In genomic region chr10:3980139-3980538, GRCh38 we compare ENCODE assay signal across 23 cellular contexts.
DNase-seq lines count a peak whose midpoint lies in the region; ATAC-seq and TF ChIP-seq lines count a peak whose summit lies in the region.
"Had no signal": no experiment of that assay in that cellular context is flagged by ENCODE, and none has a peak within 500 bp of the region (broad histone marks: within the 10 kb centered on the region; RNA-seq: fewer than 3 reads in every experiment).

No MANE protein-coding gene starts in this region.

- no peak for TF ChIP-seq CTCF in CD8-positive, alpha-beta T cell (IDR thresholded peaks at IDR 0.05)
- TF ChIP-seq CTCF in colonic mucosa (IDR thresholded peaks at IDR 0.05) (no peak), nephron progenitor cell (IDR thresholded peaks at IDR 0.05) (no peak), dorsolateral prefrontal cortex (IDR thresholded peaks at IDR 0.05 in 54 of 56, conservative IDR thresholded peaks at IDR 0.05 in 2 of 56; ENCODE audit: low read depth in 1 of 56, partially characterized antibody in 56 of 56) (no peak)

- peaks cover 43% of the 10 kb centered on the region for H3K4me1 Mint-ChIP-seq in activated CD4-positive, alpha-beta memory T cell treated with anti-CD3 and anti-CD28 coated beads, Interleukin-2, amount 10 ng/mL, durations not matched to agents 7 days and 5 days
- peaks cover 39% of the 10 kb centered on the region for H3K4me1 Mint-ChIP-seq in activated CD4-positive, alpha-beta memory T cell treated with anti-CD3 and anti-CD28 coated beads for 36 hours (ENCODE audit: low read depth)
- peaks cover 43% of the 10 kb centered on the region for H3K4me1 Mint-ChIP-seq in CD8-positive, alpha-beta T cell (ENCODE audit: low read depth)
- peaks cover 10% of the 10 kb centered on the region for H3K4me1 Mint-ChIP-seq in nephron progenitor cell

- peaks cover 49% of the 10 kb centered on the region for H3K4me1 ChIP-seq in CD8-positive, alpha-beta T cell (ENCODE audit: insufficient read depth, low read length)
- H3K4me1 ChIP-seq in colonic mucosa, result no peaks in the 10 kb centered on the region
- H3K4me1 ChIP-seq: A549, gastrocnemius medialis, Peyer's patch, psoas muscle had no signal

- no peak overlapping the region for H3K4me3 ChIP-seq in CD8-positive, alpha-beta T cell (ENCODE audit: low read depth, low read length)
- H3K4me3 ChIP-seq in colonic mucosa (no peak overlapping the region), dorsolateral prefrontal cortex (no peak overlapping the region)
- H3K4me3 ChIP-seq: A549, gastrocnemius medialis, Peyer's patch, psoas muscle, thoracic aorta, vagina had no signal

- ATAC-seq in CD8-positive, alpha-beta T cell, result no peak
- ATAC-seq in Right ventricle myocardium superior (ENCODE audit: poor library complexity), result no peak
- ATAC-seq: A549, gastrocnemius medialis, psoas muscle had no signal

- H3K27me3 ChIP-seq in CD8-positive, alpha-beta T cell (ENCODE audit: insufficient read depth, low read length), result no peaks in the 10 kb centered on the region
- H3K27me3 ChIP-seq in colonic mucosa, result no peaks in the 10 kb centered on the region
- peaks cover 0 to 10% (median 0%) of the 10 kb centered on the region in 45 donors for H3K27me3 ChIP-seq in dorsolateral prefrontal cortex
- H3K27me3 ChIP-seq: gastrocnemius medialis, Peyer's patch, vagina had no signal

- no peak overlapping the region for H3K4me3 Mint-ChIP-seq in activated CD4-positive, alpha-beta memory T cell treated with anti-CD3 and anti-CD28 coated beads, Interleukin-2, amount 10 ng/mL, durations not matched to agents 7 days and 5 days
- H3K4me3 Mint-ChIP-seq in activated CD4-positive, alpha-beta memory T cell treated with anti-CD3 and anti-CD28 coated beads for 36 hours, result no peak overlapping the region
- H3K4me3 Mint-ChIP-seq in CD8-positive, alpha-beta T cell, result no peak overlapping the region
- H3K4me3 Mint-ChIP-seq in nephron progenitor cell, result no peak overlapping the region

- H3K27ac ChIP-seq in CD8-positive, alpha-beta T cell (ENCODE audit: low read depth, low read length), result no peak overlapping the region
- H3K27ac ChIP-seq in colonic mucosa, result peak overlapping the region; percentile 14
- H3K27ac ChIP-seq in dorsolateral prefrontal cortex, result no peak overlapping the region
- H3K27ac ChIP-seq: A549, gastrocnemius medialis, psoas muscle, thoracic aorta, vagina had no signal

- H3K36me3 Mint-ChIP-seq in activated CD4-positive, alpha-beta memory T cell treated with anti-CD3 and anti-CD28 coated beads, Interleukin-2, amount 10 ng/mL, durations not matched to agents 7 days and 5 days (ENCODE audit: low read depth), result peaks cover 31% of the 10 kb centered on the region
- peaks cover 3% of the 10 kb centered on the region for H3K36me3 Mint-ChIP-seq in activated CD4-positive, alpha-beta memory T cell treated with anti-CD3 and anti-CD28 coated beads for 36 hours
- peaks cover 2% of the 10 kb centered on the region for H3K36me3 Mint-ChIP-seq in CD8-positive, alpha-beta T cell
- H3K36me3 Mint-ChIP-seq in nephron progenitor cell (ENCODE audit: low read depth), result no peaks in the 10 kb centered on the region

- intact Hi-C loops in activated CD4-positive, alpha-beta memory T cell treated with anti-CD3 and anti-CD28 coated beads for 36 hours (cut with micrococcal nuclease), result no loop called here
- intact Hi-C loops in CD8-positive, alpha-beta T cell (cut with DNase I, micrococcal nuclease), result no loop called here
- intact Hi-C loops in colonic mucosa (cut with DNase I), result no loop called here
- intact Hi-C loops in dorsolateral prefrontal cortex (cut with DNase I), result no loop called here
- intact Hi-C loops in Right ventricle myocardium superior (cut with DNase I), result no loop called here

- H3K36me3 ChIP-seq in CD8-positive, alpha-beta T cell (ENCODE audit: insufficient read depth, low read length), result no peaks in the 10 kb centered on the region
- no peaks in the 10 kb centered on the region for H3K36me3 ChIP-seq in colonic mucosa
- H3K36me3 ChIP-seq: gastrocnemius medialis, Peyer's patch, thoracic aorta, vagina had no signal

- H3K27me3 Mint-ChIP-seq in activated CD4-positive, alpha-beta memory T cell treated with anti-CD3 and anti-CD28 coated beads, Interleukin-2, amount 10 ng/mL, durations not matched to agents 7 days and 5 days, result peaks cover 3% of the 10 kb centered on the region
- no peaks in the 10 kb centered on the region for H3K27me3 Mint-ChIP-seq in activated CD4-positive, alpha-beta memory T cell treated with anti-CD3 and anti-CD28 coated beads for 36 hours
- no peaks in the 10 kb centered on the region for H3K27me3 Mint-ChIP-seq in CD8-positive, alpha-beta T cell (ENCODE audit: low read depth)
- peaks cover 4% of the 10 kb centered on the region for H3K27me3 Mint-ChIP-seq in nephron progenitor cell (ENCODE audit: low read depth, poor library complexity)

- no peak for DNase-seq in activated CD4-positive, alpha-beta memory T cell treated with anti-CD3 and anti-CD28 coated beads, Interleukin-2, amount 10 ng/mL, durations not matched to agents 7 days and 5 days
- DNase-seq in activated CD4-positive, alpha-beta memory T cell treated with anti-CD3 and anti-CD28 coated beads for 36 hours, result no peak
- DNase-seq in CD8-positive, alpha-beta T cell, result no peak
- DNase-seq in colonic mucosa (peak; percentile 23), nephron progenitor cell (no peak), dorsolateral prefrontal cortex (no peak), AG20443 (ENCODE audit: low spot score) (no peak), Right ventricle myocardium superior (no peak)
- DNase-seq: COR-L47; gastrocnemius medialis; GDM1; H7; NCI-H1694; NCI-H2171 treated with DMSO at 0.1 percent for 48 hours; NCI-H524 treated with DMSO at 0.1 percent for 48 hours; NK-92 treated with Interleukin-12 subunit alpha and Interleukin-12 subunit beta, amount 100 ng/mL, for 24 hours; occipital lobe; Peyer's patch; psoas muscle; stimulated activated naive CD4-positive, alpha-beta T cell treated with Interleukin-2 at 50 U/mL for 16 hours had no signal

- H3K9me3 Mint-ChIP-seq in activated CD4-positive, alpha-beta memory T cell treated with anti-CD3 and anti-CD28 coated beads, Interleukin-2, amount 10 ng/mL, durations not matched to agents 7 days and 5 days, result peaks cover 20% of the 10 kb centered on the region
- H3K9me3 Mint-ChIP-seq in activated CD4-positive, alpha-beta memory T cell treated with anti-CD3 and anti-CD28 coated beads for 36 hours, result peaks cover 9% of the 10 kb centered on the region
- H3K9me3 Mint-ChIP-seq in CD8-positive, alpha-beta T cell, result peaks cover 6% of the 10 kb centered on the region
- H3K9me3 Mint-ChIP-seq in nephron progenitor cell, result peaks cover 14% of the 10 kb centered on the region

- peak overlapping the region; percentile 74 for H3K27ac Mint-ChIP-seq in activated CD4-positive, alpha-beta memory T cell treated with anti-CD3 and anti-CD28 coated beads, Interleukin-2, amount 10 ng/mL, durations not matched to agents 7 days and 5 days
- no peak overlapping the region for H3K27ac Mint-ChIP-seq in activated CD4-positive, alpha-beta memory T cell treated with anti-CD3 and anti-CD28 coated beads for 36 hours
- H3K27ac Mint-ChIP-seq in CD8-positive, alpha-beta T cell, result peak overlapping the region; percentile 17
- H3K27ac Mint-ChIP-seq in nephron progenitor cell, result peak overlapping the region; percentile 43

- CTCF ChIA-PET in activated CD4-positive, alpha-beta memory T cell treated with anti-CD3 and anti-CD28 coated beads, Interleukin-2, amount 10 ng/mL, durations not matched to agents 7 days and 5 days (lab: Charles Lee), result interaction anchor here (1.0 kb wide), 1 partner anchor 8 kb away, joined by 3 read pairs; no protein-coding TSS in a partner anchor
- CTCF ChIA-PET in activated CD4-positive, alpha-beta memory T cell treated with anti-CD3 and anti-CD28 coated beads for 36 hours (lab: Charles Lee), result interaction anchor here (0.5 to 0.7 kb wide), 2 partner anchors 484 to 1766 kb away, joined by 4 to 5 read pairs; no protein-coding TSS in a partner anchor
- CTCF ChIA-PET in CD8-positive, alpha-beta T cell (lab: Charles Lee), result interaction anchor here (1.1 kb wide), 1 partner anchor 19 kb away, joined by 3 read pairs; no protein-coding TSS in a partner anchor

- no peaks in the 10 kb centered on the region for H3K9me3 ChIP-seq in CD8-positive, alpha-beta T cell (ENCODE audit: low read length)
- H3K9me3 ChIP-seq in colonic mucosa, result no peaks in the 10 kb centered on the region
- H3K9me3 ChIP-seq: A549, gastrocnemius medialis, Peyer's patch, psoas muscle, thoracic aorta, vagina had no signal

- H3K9ac ChIP-seq in colonic mucosa (ENCODE audit: low read depth in 2 of 2, low read length in 2 of 2), result no peak overlapping the region

- POLR2A ChIA-PET in activated CD4-positive, alpha-beta memory T cell treated with anti-CD3 and anti-CD28 coated beads, Interleukin-2, amount 10 ng/mL, durations not matched to agents 7 days and 5 days (lab: Charles Lee), result interaction anchor here (0.7 to 4.7 kb wide), 6 partner anchors 19 to 205 kb away, joined by 3 to 35 read pairs (median 4); partner anchors contain the start of gene KLF6
- POLR2A ChIA-PET in activated CD4-positive, alpha-beta memory T cell treated with anti-CD3 and anti-CD28 coated beads for 36 hours (lab: Charles Lee), result no interaction called here
- POLR2A ChIA-PET in CD8-positive, alpha-beta T cell (lab: Charles Lee), result interaction anchor here (0.9 kb wide), 1 partner anchor 196 kb away, joined by 5 read pairs; no protein-coding TSS in a partner anchor
